7 cellular contexts compared by ENCODE assay signal in the genomic region with DNA sequence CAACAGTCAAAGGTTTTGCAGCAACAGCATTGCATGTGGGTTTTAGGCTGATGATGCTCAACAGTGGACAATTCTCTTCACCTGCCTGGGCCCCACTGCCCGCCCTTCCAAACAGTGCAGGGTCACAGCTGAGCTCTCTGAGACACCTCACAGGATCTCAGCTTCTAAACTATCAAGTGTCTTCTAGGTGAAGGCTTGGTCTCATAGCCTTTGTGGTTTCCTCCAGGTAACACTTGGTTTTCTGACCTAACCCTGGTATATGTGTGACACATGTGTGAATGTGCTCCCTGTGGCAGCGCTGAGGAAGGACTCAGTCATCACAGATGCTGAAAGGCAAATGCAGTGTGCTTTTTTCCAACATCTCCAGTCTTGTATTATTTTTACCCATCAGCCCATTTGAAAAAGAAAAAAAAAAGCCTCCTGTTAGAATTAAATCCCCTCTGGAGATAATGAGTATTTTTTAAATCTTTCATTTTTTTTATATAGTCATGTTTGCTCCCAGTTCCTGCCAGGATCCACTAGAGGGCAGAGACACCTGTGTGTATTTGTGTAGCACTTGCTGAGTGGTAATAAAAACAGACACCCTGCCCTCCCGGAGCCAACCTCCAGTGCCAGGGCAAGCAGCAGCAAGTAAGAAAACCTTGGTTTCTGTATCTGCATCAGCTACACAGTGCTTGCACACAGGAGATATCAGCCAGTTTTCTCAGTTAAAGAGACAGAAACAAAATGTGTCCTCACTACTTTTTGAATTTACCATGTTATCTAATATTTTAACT. TPM values are rescaled to one million over a fixed set of nuclear protein-coding genes. Genes with fewer than 3 reads are reported as not detected.
A peak's percentile ranks its signal among the peaks of the same experiment; 100 is the strongest.
DNase-seq lines count a peak whose midpoint lies in the region; ATAC-seq and TF ChIP-seq lines count a peak whose summit lies in the region.
"Not testable (repeated sequence)": the region's sequence is repeated elsewhere in the genome, so short reads cannot be mapped to it uniquely, and the experiment has no call there.

No MANE protein-coding gene starts in this region.

- intact Hi-C loops in mucosa of descending colon (cut with DNase I, micrococcal nuclease): not testable (repeated sequence)

- H3K36me3 ChIP-seq in KOPT-K1 (ENCODE audit: insufficient read depth, low read length); mucosa of descending colon (ENCODE audit: low read depth): not testable (repeated sequence)

- not testable (repeated sequence) for H3K4me3 ChIP-seq in mucosa of descending colon

- DNase-seq in activated CD4-positive, alpha-beta T cell treated with anti-CD3 and anti-CD28 coated beads, Interleukin-2, amount 50 U/mL, for 1 hour: peak; percentile 10
- peak; percentile 19 for DNase-seq in activated gamma-delta T cell treated with Interleukin-2 at 50 U/mL for 16 hours
- peak in 1 of 3 experiments; percentile 24 for DNase-seq in effector memory CD8-positive, alpha-beta T cell
- peak; percentile 32 to 45 (median 40) for DNase-seq in mucosa of descending colon
- DNase-seq in stimulated activated CD4-positive, alpha-beta T cell treated with anti-CD3 and anti-CD28 coated beads, Interleukin-2, amount 100 ng/mL, for 24 hours: peak; percentile 10 to 22

- H3K4me1 ChIP-seq in mucosa of descending colon (ENCODE audit: low read depth): not testable (repeated sequence)

- H3K9me3 ChIP-seq in KOPT-K1 (ENCODE audit: insufficient read depth, low read length, poor library complexity, severe bottlenecking); mucosa of descending colon: not testable (repeated sequence)

- ATAC-seq in GM19351 (IDR thresholded peaks at IDR 0.05; ENCODE audit: unreplicated experiment) (peak; percentile 75), mucosa of descending colon (peak; percentile 34)
- ATAC-seq in effector memory CD8-positive, alpha-beta T cell (replicated peaks): peak; percentile 98

- H3K27me3 Mint-ChIP-seq in effector memory CD8-positive, alpha-beta T cell: not testable (repeated sequence)

- H3K4me3 Mint-ChIP-seq in effector memory CD8-positive, alpha-beta T cell: not testable (repeated sequence)

- H3K27ac Mint-ChIP-seq in effector memory CD8-positive, alpha-beta T cell: peak overlapping the region in 1 of 2 donors; percentile 62

- not testable (repeated sequence) for H3K36me3 Mint-ChIP-seq in effector memory CD8-positive, alpha-beta T cell (ENCODE audit: insufficient read depth)

- H3K4me1 Mint-ChIP-seq in effector memory CD8-positive, alpha-beta T cell (ENCODE audit: low read depth in 2 of 2): not testable (repeated sequence)

- TF ChIP-seq CTCF in mucosa of descending colon (IDR thresholded peaks at IDR 0.05): not testable (repeated sequence)

- not testable (repeated sequence) for H3K9me3 Mint-ChIP-seq in effector memory CD8-positive, alpha-beta T cell

- peak overlapping the region; percentile 18 for H3K27ac ChIP-seq in KOPT-K1 (ENCODE audit: low read depth, low read length, poor library complexity, severe bottlenecking)

RNA-seq across cellular contexts. Expression of gene ZNF595, which starts 24.2 kb away (rescaled TPM):
- 10 to 100 TPM in 2 of 3 donors, 1 to 10 TPM in 1; 10.0 to 24.3 (median 17.5) TPM for total RNA-seq in mucosa of descending colon

Comparison
In these comparisons a context has a peak if more than half of its experiments do, and no peak if none do; other contexts are left out.
1. ATAC-seq: peak in every context shown above with its lines; median percentile 98 in effector memory CD8-positive, alpha-beta T cell; 75 in GM19351; 34 in mucosa of descending colon.